Comparison of ENCODE assay signal across 28 cellular contexts in genomic region chr16:62903961-62904502, GRCh38.
"Had no signal": no experiment of that assay in that cellular context is flagged by ENCODE, and none has a peak within 500 bp of the region (broad histone marks: within the 10 kb centered on the region; RNA-seq: fewer than 3 reads in every experiment).

No MANE protein-coding gene starts in this region.

- ATAC-seq: natural killer cell; psoas muscle; right cardiac atrium; sciatic nerve; stimulated activated memory B cell treated with anti-CD40 and anti-IgM and Interleukin-4, amounts not matched to agents 10 μg/mL and 1 μg/mL and 100 μg/mL, for 72 hours; stimulated activated naive CD8-positive, alpha-beta T cell treated with anti-CD3 and anti-CD28 coated beads, Interleukin-15, amount 100 ng/mL, for 72 hours; stimulated activated naive CD8-positive, alpha-beta T cell treated with anti-CD3 and anti-CD28 coated beads, Interleukin-15, Interleukin-2, amounts not matched to agents 100 U/mL and 50 U/mL, for 24 hours; upper lobe of right lung had no signal

- H3K9ac ChIP-seq: neural progenitor cell, parathyroid adenoma had no signal

- H3K27me3 ChIP-seq: neural progenitor cell, ovary, spleen, suprapubic skin, testis, tibial artery, transverse colon, upper lobe of right lung, uterus had no signal

- H2AFZ ChIP-seq: neural progenitor cell, parathyroid adenoma had no signal

- H3K9me3 ChIP-seq: ovary, psoas muscle, suprapubic skin, testis, tibial artery, transverse colon, upper lobe of right lung, uterus had no signal

- H3K4me3 ChIP-seq: neural progenitor cell, ovary, psoas muscle, skin epidermis, smooth muscle cell, spleen, suprapubic skin, testis, tibial artery, transverse colon, upper lobe of right lung, uterus had no signal

- H3K4me1 ChIP-seq: neural progenitor cell, parathyroid adenoma, psoas muscle, spleen, suprapubic skin, testis, tibial artery, transverse colon, upper lobe of right lung, uterus had no signal

- H3K27ac ChIP-seq: neural progenitor cell, ovary, parathyroid adenoma, psoas muscle, skin epidermis, spleen, suprapubic skin, testis, tibial artery, transverse colon, upper lobe of right lung, uterus had no signal

- DNase-seq: natural killer cell; occipital lobe; ovary; posterior cingulate gyrus; psoas muscle; right cardiac atrium; spleen; stimulated activated CD4-positive, alpha-beta T cell treated with anti-CD3 and anti-CD28 coated beads, Interleukin-12 subunit alpha, Interleukin-12 subunit beta, amount 100 ng/mL, for 4 hours; stimulated activated CD4-positive, alpha-beta T cell treated with anti-CD3 and anti-CD28 coated beads, Interleukin-1b, Interleukin-23, amount 100 ng/mL, for 48 hours; stimulated activated CD4-positive, alpha-beta T cell treated with anti-CD3 and anti-CD28 coated beads, Interleukin-4, amount 100 ng/mL, for 1 hour; stimulated activated CD4-positive, alpha-beta T cell treated with anti-CD3 and anti-CD28 coated beads, Interleukin-4, amount 100 ng/mL, for 4 hours; stimulated activated CD8-positive, alpha-beta memory T cell treated with anti-CD3 and anti-CD28 coated beads, Interleukin-4, amount 100 ng/mL, for 48 hours; stimulated activated naive CD4-positive, alpha-beta T cell; stimulated activated naive CD8-positive, alpha-beta T cell treated with anti-CD3 and anti-CD28 coated beads, Interleukin-15, amount 100 ng/mL, for 72 hours; stimulated activated naive CD8-positive, alpha-beta T cell treated with anti-CD3 and anti-CD28 coated beads, Interleukin-15, Interleukin-2, amounts not matched to agents 100 U/mL and 50 U/mL, for 24 hours; substantia nigra; testis; tibial artery; transverse colon; upper lobe of right lung; uterus had no signal

- H3K4me2 ChIP-seq: neural progenitor cell, smooth muscle cell had no signal

- H3K79me2 ChIP-seq: parathyroid adenoma had no signal

- H3K36me3 ChIP-seq: neural progenitor cell, ovary, spleen, suprapubic skin, tibial artery, transverse colon, upper lobe of right lung, uterus had no signal
